22 cellular contexts compared by ENCODE assay signal in genomic region chr21:33495743-33496142, GRCh38.
"Had no signal": no experiment of that assay in that cellular context is flagged by ENCODE, and none has a peak within 500 bp of the region (broad histone marks: within the 10 kb centered on the region; RNA-seq: fewer than 3 reads in every experiment).

No MANE protein-coding gene starts in this region.

- H3K4me3 ChIP-seq: dorsolateral prefrontal cortex, gastrocnemius medialis, lower lobe of right lung, ovary, psoas muscle, skin epidermis, transverse colon, upper lobe of right lung, uterus had no signal

- H3K4me1 ChIP-seq: psoas muscle, uterus had no signal

- H3K27me3 ChIP-seq: dorsolateral prefrontal cortex, gastrocnemius medialis, ovary, transverse colon, upper lobe of right lung, uterus had no signal

- H3K27ac ChIP-seq: dorsolateral prefrontal cortex, epithelial cell of prostate, gastrocnemius medialis, lower lobe of right lung, ovary, psoas muscle, skin epidermis, transverse colon, upper lobe of right lung, uterus had no signal

- H3K9me3 ChIP-seq: gastrocnemius medialis, lower lobe of right lung, ovary, psoas muscle, transverse colon, upper lobe of right lung, uterus had no signal

- H3K36me3 ChIP-seq: gastrocnemius medialis, lower lobe of right lung, ovary, transverse colon, upper lobe of right lung, uterus had no signal

- DNase-seq: cortex of kidney; dorsolateral prefrontal cortex; effector CD8-positive, alpha-beta T cell; foreskin fibroblast; gastrocnemius medialis; head of caudate nucleus; left ventricle myocardium superior; lower lobe of right lung; naive thymus-derived CD8-positive, alpha-beta T cell; nephron progenitor cell; occipital lobe; ovary; psoas muscle; right cardiac atrium; stimulated activated CD4-positive, alpha-beta T cell treated with anti-CD3 and anti-CD28 coated beads, Interleukin-15, amount 100 ng/mL, for 24 hours; stimulated activated CD4-positive, alpha-beta T cell treated with anti-CD3 and anti-CD28 coated beads, Interleukin-2, amount 100 ng/mL, for 48 hours; stimulated activated naive B cell treated with anti-CD40 and anti-IgM and Interleukin-4, amounts not matched to agents 10 μg/mL and 1 μg/mL and 100 μg/mL, for 72 hours; transverse colon; upper lobe of right lung; uterus had no signal
